Comparison of ENCODE assay signal across 8 cellular contexts in the genomic region with DNA sequence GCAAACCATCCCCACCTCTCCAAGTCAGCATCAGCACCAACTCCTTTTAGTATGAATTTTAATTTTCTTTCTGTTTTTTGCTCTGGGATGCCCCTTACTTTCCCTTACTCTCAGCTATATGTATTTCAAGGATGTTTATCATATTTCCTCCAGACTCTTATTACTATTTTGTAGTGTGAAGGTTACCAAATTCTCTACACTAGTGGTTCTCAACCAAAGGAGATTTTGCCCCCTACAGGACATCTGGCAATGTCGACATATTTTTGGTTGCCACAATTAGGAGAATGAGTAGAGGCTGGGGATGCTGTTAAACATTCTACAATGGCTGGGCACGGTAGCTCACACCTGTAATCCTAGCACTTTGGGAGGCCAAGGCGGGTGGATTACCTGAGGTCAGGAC. TPM values are rescaled to one million over a fixed set of nuclear protein-coding genes. Genes with fewer than 3 reads are reported as not detected.
A peak's percentile ranks its signal among the peaks of the same experiment; 100 is the strongest.
DNase-seq lines count a peak whose midpoint lies in the region; ATAC-seq, FAIRE-seq and TF ChIP-seq lines count a peak whose summit lies in the region.

No MANE protein-coding gene starts in this region.

- no peaks in the 10 kb centered on the region for H3K36me3 Mint-ChIP-seq in T-helper 17 cell (ENCODE audit: low read depth)

- H3K4me3 Mint-ChIP-seq in T-helper 17 cell, result no peak overlapping the region

- ATAC-seq in T-helper 17 cell, result peak; percentile 63
- ATAC-seq in foreskin keratinocyte, result peak; percentile 41
- ATAC-seq in HG02938 (IDR thresholded peaks at IDR 0.05; ENCODE audit: unreplicated experiment), result no peak
- ATAC-seq in GM21723 (IDR thresholded peaks at IDR 0.05; ENCODE audit: unreplicated experiment), result no peak

- no peaks in the 10 kb centered on the region for H3K36me3 ChIP-seq in small intestine (ENCODE audit: control insufficient read depth in 2 of 2, insufficient read depth in 2 of 2, low read length in 2 of 2)

- no peaks in the 10 kb centered on the region for H3K27me3 ChIP-seq in foreskin keratinocyte
- no peaks in the 10 kb centered on the region for H3K27me3 ChIP-seq in small intestine (ENCODE audit: control insufficient read depth in 2 of 2, insufficient read depth in 2 of 2, low read length in 2 of 2)

- no peak overlapping the region for H3K27ac ChIP-seq in foreskin keratinocyte
- H3K27ac ChIP-seq in small intestine (ENCODE audit: low read depth in 1 of 2, low read length in 1 of 2), result no peak overlapping the region

- DNase-seq in NCI-H2196 (lab: John Stamatoyannopoulos, UW; ENCODE audit: unreplicated experiment), result peak; percentile 14
- DNase-seq in NCI-H2196 treated with DMSO at 0.1 percent for 48 hours (lab: John Stamatoyannopoulos, UW; ENCODE audit: unreplicated experiment), result no peak
- DNase-seq in HCEC 1CT, result peak; percentile 41
- no peak for DNase-seq in T-helper 17 cell
- peak in 1 of 2 donors; percentile 13 for DNase-seq in foreskin keratinocyte
- DNase-seq in small intestine, result peak; percentile 44

- H3K4me1 ChIP-seq in foreskin keratinocyte (no peaks in the 10 kb centered on the region), small intestine (ENCODE audit: control insufficient read depth in 2 of 2, insufficient read depth in 1 of 2, low read depth in 1 of 2, low read length in 1 of 2) (no peaks in the 10 kb centered on the region)

- no peak overlapping the region for H3K27ac Mint-ChIP-seq in T-helper 17 cell

- 34 to 47% (median 44%) methylated on average over 3 of the region's 3 CpGs for WGBS in small intestine, 3 donors

- H3K27me3 Mint-ChIP-seq in T-helper 17 cell, result no peaks in the 10 kb centered on the region

- H3K4me3 ChIP-seq in small intestine (ENCODE audit: low read depth in 1 of 2, low read length in 2 of 2), result no peak overlapping the region

- peaks cover 2% of the 10 kb centered on the region for H3K4me1 Mint-ChIP-seq in T-helper 17 cell

- peak; percentile 62 for TF ChIP-seq CTCF in foreskin keratinocyte (conservative IDR thresholded peaks at IDR 0.05)

- no peaks in the 10 kb centered on the region for H3K9me3 ChIP-seq in T-helper 17 cell (ENCODE audit: control insufficient read depth, low read length, poor library complexity, severe bottlenecking)
- no peaks in the 10 kb centered on the region for H3K9me3 ChIP-seq in small intestine (ENCODE audit: control insufficient read depth, low read depth)

- FAIRE-seq in small intestine (lab: Jason Lieb, UNC), result no peak

RNA-seq across cellular contexts. Expression of gene SOS2, which starts 29.1 kb away (rescaled TPM):
- total RNA-seq in T-helper 17 cell, result 10 to 100 TPM; 33.8 to 40.3 TPM
- total RNA-seq in foreskin keratinocyte, result 12.7 and 14.9 TPM in 2 replicates
- polyA plus RNA-seq in foreskin keratinocyte, result 3.0 and 3.2 TPM in 2 replicates
- polyA plus RNA-seq in small intestine, result 10 to 100 TPM in 2 of 3 donors, 1 to 10 TPM in 1; 9.5 to 23.9 (median 19.5) TPM

RNA-seq across cellular contexts. Expression of gene L2HGDH, which starts 51.5 kb away (rescaled TPM):
- 1 to 10 TPM; 1.8 to 4.1 TPM for total RNA-seq in T-helper 17 cell
- 7.2 and 9.1 TPM in 2 replicates for total RNA-seq in foreskin keratinocyte
- polyA plus RNA-seq in foreskin keratinocyte, result 2.7 and 3.7 TPM in 2 replicates
- 1 to 10 TPM; 1.1 to 5.9 (median 3.6) TPM for polyA plus RNA-seq in small intestine

RNA-seq across cellular contexts. Expression of gene DMAC2L, which starts 51.6 kb away (rescaled TPM):
- total RNA-seq in T-helper 17 cell (10 to 100 TPM; 12.0 to 16.1 TPM), foreskin keratinocyte (7.7 and 7.8 TPM in 2 replicates)
- polyA plus RNA-seq in foreskin keratinocyte (8.0 and 8.8 TPM in 2 replicates), small intestine (10 to 100 TPM; 13.6 to 27.0 (median 18.3) TPM)

Comparison
In these comparisons a context has a peak if more than half of its experiments do, and no peak if none do; other contexts are left out.
1. DNase-seq: peak in NCI-H2196 (single experiment), HCEC 1CT (single experiment) and small intestine (single experiment); none in NCI-H2196 treated with DMSO at 0.1 percent for 48 hours (single experiment) and T-helper 17 cell (0 of 3).
2. ATAC-seq: peak in T-helper 17 cell (single experiment) and foreskin keratinocyte (single experiment); none in HG02938 (single experiment) and GM21723 (single experiment).